ENCODE assay signal across 17 cellular contexts in genomic region chr6:156269751-156270369, GRCh38.
DNase-seq lines count a peak whose midpoint lies in the region; ATAC-seq, FAIRE-seq and TF ChIP-seq lines count a peak whose summit lies in the region.
"Had no signal": no experiment of that assay in that cellular context is flagged by ENCODE, and none has a peak within 500 bp of the region (broad histone marks: within the 10 kb centered on the region; RNA-seq: fewer than 3 reads in every experiment).

No MANE protein-coding gene starts in this region.

- no peak for TF ChIP-seq POLR2A in GM12892 (IDR thresholded peaks at IDR 0.05; ENCODE audit: low read depth, low read length)

- peak; percentile 63 for DNase-seq in activated effector memory CD4-positive, alpha-beta T cell treated with anti-CD3 and anti-CD28 coated beads, Interleukin-2, amount 50 U/mL, for 16 hours
- DNase-seq in activated effector memory CD4-positive, alpha-beta T cell treated with Interleukin-2 at 50 U/mL for 16 hours = no peak
- peak; percentile 17 for DNase-seq in activated naive CD4-positive, alpha-beta T cell treated with Interleukin-2 at 50 U/mL for 16 hours
- DNase-seq in stimulated activated CD4-positive, alpha-beta T cell treated with anti-CD3 and anti-CD28 coated beads, Interleukin-15, amount 100 ng/mL, for 24 hours = peak; percentile 46
- DNase-seq in cerebellar cortex (ENCODE audit: low spot score) (no peak), GM12892 (ENCODE audit: insufficient read length) (no peak)
- DNase-seq: amygdala, caudate nucleus, DMS79, gastrocnemius medialis, left cardiac atrium, NCI-H146, stomach, upper lobe of right lung had no signal

- ATAC-seq in HG03457 (IDR thresholded peaks at IDR 0.05; ENCODE audit: unreplicated experiment) (no peak), GM18511 (IDR thresholded peaks at IDR 0.05; ENCODE audit: unreplicated experiment) (no peak)
- ATAC-seq: gastrocnemius medialis, HepG2, left cardiac atrium, upper lobe of right lung had no signal

- no peak for FAIRE-seq in GM12892 (lab: Jason Lieb, UNC)
- FAIRE-seq: HepG2 had no signal

Comparison
In these comparisons a context has a peak if more than half of its experiments do, and no peak if none do; other contexts are left out.
1. DNase-seq: peak in activated effector memory CD4-positive, alpha-beta T cell treated with anti-CD3 and anti-CD28 coated beads, Interleukin-2, amount 50 U/mL, for 16 hours (single experiment), activated naive CD4-positive, alpha-beta T cell treated with Interleukin-2 at 50 U/mL for 16 hours (single experiment) and stimulated activated CD4-positive, alpha-beta T cell treated with anti-CD3 and anti-CD28 coated beads, Interleukin-15, amount 100 ng/mL, for 24 hours (single experiment); none in activated effector memory CD4-positive, alpha-beta T cell treated with Interleukin-2 at 50 U/mL for 16 hours (single experiment), cerebellar cortex (single experiment) and GM12892 (single experiment).